Comparison of ENCODE assay signal across 22 cellular contexts in the genomic region with DNA sequence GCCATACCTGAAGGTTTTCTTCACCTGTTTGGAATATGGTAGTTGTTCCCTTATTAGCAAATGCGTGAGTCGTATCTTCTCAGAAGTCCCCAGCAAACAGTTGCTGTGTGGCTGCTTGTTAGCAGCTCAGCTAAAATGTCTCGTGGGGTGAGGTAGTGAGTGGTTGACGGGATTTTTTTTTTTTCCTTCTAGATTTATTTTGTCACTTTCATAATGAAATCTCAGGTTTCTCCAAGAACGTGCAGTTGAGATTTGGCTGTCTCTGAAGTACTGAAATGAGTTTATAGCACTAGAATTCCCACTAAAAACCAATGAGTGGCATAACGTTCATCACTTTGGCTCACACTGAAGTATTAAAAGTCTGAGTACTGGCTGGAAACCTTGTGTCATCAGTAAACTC.
"Had no signal": no experiment of that assay in that cellular context is flagged by ENCODE, and none has a peak within 500 bp of the region (broad histone marks: within the 10 kb centered on the region; RNA-seq: fewer than 3 reads in every experiment).

No MANE protein-coding gene starts in this region.

- ATAC-seq: gastroesophageal sphincter, mucosa of descending colon, sciatic nerve, upper lobe of right lung had no signal

- H3K27ac Mint-ChIP-seq: activated naive CD4-positive, alpha-beta T cell treated with anti-CD3 and anti-CD28 coated beads, Interleukin-2, amount 10 ng/mL, durations not matched to agents 7 days and 5 days; activated naive CD8-positive, alpha-beta T cell treated with anti-CD3 and anti-CD28 coated beads, Interleukin-2, amount 10 ng/mL, durations not matched to agents 7 days and 5 days; activated T-helper 1 cell treated with anti-CD3 and anti-CD28 coated beads, Interleukin-12 subunit alpha, Interleukin-12 subunit beta, Interleukin-2, Interleukin-4 antibody, amounts not matched to agents 30 ng/mL and 10 ng/mL and 1 ng/mL, durations not matched to agents 14 hours and 24 hours and 36 hours; nephron progenitor cell; progenitor cell of endocrine pancreas had no signal

- H3K4me3 Mint-ChIP-seq: activated naive CD4-positive, alpha-beta T cell treated with anti-CD3 and anti-CD28 coated beads, Interleukin-2, amount 10 ng/mL, durations not matched to agents 7 days and 5 days; activated naive CD8-positive, alpha-beta T cell treated with anti-CD3 and anti-CD28 coated beads, Interleukin-2, amount 10 ng/mL, durations not matched to agents 7 days and 5 days; activated T-helper 1 cell treated with anti-CD3 and anti-CD28 coated beads, Interleukin-12 subunit alpha, Interleukin-12 subunit beta, Interleukin-2, Interleukin-4 antibody, amounts not matched to agents 30 ng/mL and 10 ng/mL and 1 ng/mL, durations not matched to agents 14 hours and 24 hours and 36 hours; nephron progenitor cell had no signal

- H3K27me3 Mint-ChIP-seq: activated naive CD8-positive, alpha-beta T cell treated with anti-CD3 and anti-CD28 coated beads, Interleukin-2, amount 10 ng/mL, durations not matched to agents 7 days and 5 days had no signal

- H3K9me3 Mint-ChIP-seq: activated naive CD4-positive, alpha-beta T cell treated with anti-CD3 and anti-CD28 coated beads, Interleukin-2, amount 10 ng/mL, durations not matched to agents 7 days and 5 days; activated naive CD8-positive, alpha-beta T cell treated with anti-CD3 and anti-CD28 coated beads, Interleukin-2, amount 10 ng/mL, durations not matched to agents 7 days and 5 days; activated T-helper 1 cell treated with anti-CD3 and anti-CD28 coated beads, Interleukin-12 subunit alpha, Interleukin-12 subunit beta, Interleukin-2, Interleukin-4 antibody, amounts not matched to agents 30 ng/mL and 10 ng/mL and 1 ng/mL, durations not matched to agents 14 hours and 24 hours and 36 hours; nephron progenitor cell had no signal

- H3K4me1 Mint-ChIP-seq: activated naive CD4-positive, alpha-beta T cell treated with anti-CD3 and anti-CD28 coated beads, Interleukin-2, amount 10 ng/mL, durations not matched to agents 7 days and 5 days; activated naive CD8-positive, alpha-beta T cell treated with anti-CD3 and anti-CD28 coated beads, Interleukin-2, amount 10 ng/mL, durations not matched to agents 7 days and 5 days had no signal

- DNase-seq: activated CD4-positive, alpha-beta T cell treated with anti-CD3 and anti-CD28 coated beads for 4 hours; activated CD4-positive, alpha-beta T cell treated with anti-CD3 and anti-CD28 coated beads, Interleukin-2, amount 50 U/mL, for 48 hours; activated CD4-positive, CD25-positive, alpha-beta regulatory T cell; activated CD8-positive, alpha-beta memory T cell treated with anti-CD3 and anti-CD28 coated beads, Interleukin-2, amount 50 U/mL, for 4 hours; activated gamma-delta T cell; activated naive CD4-positive, alpha-beta T cell treated with anti-CD3 and anti-CD28 coated beads, Interleukin-2, amount 10 ng/mL, durations not matched to agents 7 days and 5 days; activated naive CD8-positive, alpha-beta T cell treated with anti-CD3 and anti-CD28 coated beads, Interleukin-2, amount 10 ng/mL, durations not matched to agents 7 days and 5 days; activated T-cell treated with anti-CD3 and anti-CD28 coated beads, Interleukin-2, amount 50 U/mL, for 1 hour; brain microvascular endothelial cell; islet precursor cell; left ventricle myocardium inferior; mucosa of descending colon; nephron progenitor cell; ovary; stimulated activated CD4-positive, alpha-beta T cell treated with anti-CD3 and anti-CD28 coated beads, Interleukin-12 subunit alpha, Interleukin-12 subunit beta, amount 100 ng/mL, for 4 hours; stimulated activated CD4-positive, alpha-beta T cell treated with anti-CD3 and anti-CD28 coated beads, Interleukin-4, amount 100 ng/mL, for 1 hour; tibial artery; upper lobe of right lung had no signal
